Comparison of ENCODE assay signal across 17 cellular contexts in genomic region chr10:30979956-30980355, GRCh38.
"Had no signal": no experiment of that assay in that cellular context is flagged by ENCODE, and none has a peak within 500 bp of the region (broad histone marks: within the 10 kb centered on the region; RNA-seq: fewer than 3 reads in every experiment).

No MANE protein-coding gene starts in this region.

- H3K27me3 Mint-ChIP-seq: activated CD8-positive, alpha-beta memory T cell treated with anti-CD3 and anti-CD28 coated beads, Interleukin-2, amount 10 ng/mL, durations not matched to agents 7 days and 5 days; activated naive CD8-positive, alpha-beta T cell treated with anti-CD3 and anti-CD28 coated beads for 36 hours; stimulated activated naive CD8-positive, alpha-beta T cell treated with anti-CD3 and anti-CD28 coated beads, Interleukin-15, amount 100 ng/mL, for 72 hours had no signal

- ATAC-seq: activated CD4-positive, CD25-positive, alpha-beta regulatory T cell treated with anti-CD3 and anti-CD28 coated beads, Interleukin-2, amount 50 U/mL, for 24 hours; activated CD8-positive, alpha-beta memory T cell treated with anti-CD3 and anti-CD28 coated beads, Interleukin-2, amount 10 ng/mL, durations not matched to agents 7 days and 5 days; activated T-cell treated with anti-CD3 and anti-CD28 coated beads, Interleukin-2, amount 50 U/mL, for 4 hours; mucosa of descending colon; natural killer cell; stimulated activated naive CD8-positive, alpha-beta T cell treated with anti-CD3 and anti-CD28 coated beads, Interleukin-15, amount 100 ng/mL, for 72 hours had no signal

- H3K36me3 ChIP-seq: cardiac muscle cell, vagina had no signal

- DNase-seq: activated CD4-positive, alpha-beta T cell treated with anti-CD3 and anti-CD28 coated beads, Interleukin-2, amount 50 U/mL, for 48 hours; activated CD8-positive, alpha-beta memory T cell treated with anti-CD3 and anti-CD28 coated beads, Interleukin-2, amount 10 ng/mL, durations not matched to agents 7 days and 5 days; activated gamma-delta T cell treated with Interleukin-2 at 50 U/mL for 16 hours; activated naive CD8-positive, alpha-beta T cell treated with anti-CD3 and anti-CD28 coated beads for 36 hours; activated T-cell treated with anti-CD3 and anti-CD28 coated beads, Interleukin-2, amount 50 U/mL, for 4 hours; anterior cingulate cortex; cortex of kidney; effector CD8-positive, alpha-beta T cell; mucosa of descending colon; natural killer cell; stimulated activated CD4-positive, alpha-beta T cell treated with anti-CD3 and anti-CD28 coated beads, Interleukin-4, amount 100 ng/mL, for 4 hours; stimulated activated naive CD8-positive, alpha-beta T cell treated with anti-CD3 and anti-CD28 coated beads, Interleukin-15, amount 100 ng/mL, for 72 hours; testis had no signal

- H3K27me3 ChIP-seq: cardiac muscle cell, testis, vagina had no signal

- H3K4me3 ChIP-seq: cardiac muscle cell, mucosa of descending colon, skin epidermis, testis, vagina had no signal

- H3K27ac Mint-ChIP-seq: activated CD8-positive, alpha-beta memory T cell treated with anti-CD3 and anti-CD28 coated beads, Interleukin-2, amount 10 ng/mL, durations not matched to agents 7 days and 5 days; activated naive CD8-positive, alpha-beta T cell treated with anti-CD3 and anti-CD28 coated beads for 36 hours; natural killer cell; stimulated activated naive CD8-positive, alpha-beta T cell treated with anti-CD3 and anti-CD28 coated beads, Interleukin-15, amount 100 ng/mL, for 72 hours had no signal

- H3K27ac ChIP-seq: vagina had no signal

- H3K4me3 Mint-ChIP-seq: activated CD8-positive, alpha-beta memory T cell treated with anti-CD3 and anti-CD28 coated beads, Interleukin-2, amount 10 ng/mL, durations not matched to agents 7 days and 5 days; activated naive CD8-positive, alpha-beta T cell treated with anti-CD3 and anti-CD28 coated beads for 36 hours; activated T-cell treated with anti-CD3 and anti-CD28 coated beads, Interleukin-2, amount 50 U/mL, for 4 hours; natural killer cell; stimulated activated naive CD8-positive, alpha-beta T cell treated with anti-CD3 and anti-CD28 coated beads, Interleukin-15, amount 100 ng/mL, for 72 hours had no signal

- H3K9me3 ChIP-seq: mucosa of descending colon, testis, vagina had no signal
